1 cellular context compared by ENCODE assay signal in genomic region chr3:140252812-140253656, GRCh38.
TF ChIP-seq lines count a peak whose summit lies in the region.

No MANE protein-coding gene starts in this region.

TF ChIP-seq in IMR-90, 13 proteins besides CTCF, POLR2A, EP300 and RAD21:
- TF ChIP-seq CEBPB (IDR thresholded peaks at IDR 0.05; ENCODE audit: low read depth, low read length) (peak; percentile 59), MAFK (IDR thresholded peaks at IDR 0.05; ENCODE audit: low read depth, low read length) (no peak), RCOR1 (IDR thresholded peaks at IDR 0.05; ENCODE audit: insufficient replicate concordance, low read length) (no peak), ELK1 (IDR thresholded peaks at IDR 0.05; ENCODE audit: borderline replicate concordance, low read depth, low read length) (no peak), MXI1 (IDR thresholded peaks at IDR 0.05; ENCODE audit: borderline replicate concordance, low read depth, low read length) (no peak)
TF ChIP-seq in IMR-90: peak in this region for 1.
